ENCODE assay signal across 2 cellular contexts in genomic region chr6:157386023-157386422, GRCh38.
TF ChIP-seq lines count a peak whose summit lies in the region.

No MANE protein-coding gene starts in this region.

TF ChIP-seq in GM12878, 131 proteins besides CTCF, POLR2A, EP300 and RAD21:
- TF ChIP-seq MLLT1 (IDR thresholded peaks at IDR 0.05): peak; percentile 73; the same call in 1 of the 2 replicates
- no peak for TF ChIP-seq MTA2 (IDR thresholded peaks at IDR 0.05; ENCODE audit: low read depth)

TF ChIP-seq in neural cell, 6 proteins besides CTCF, POLR2A, EP300 and RAD21 (continued from another document):
- TF ChIP-seq REST (IDR thresholded peaks at IDR 0.05; ENCODE audit: borderline replicate concordance): no peak
- no peak for TF ChIP-seq POLR2AphosphoS5 (IDR thresholded peaks at IDR 0.05)
